9 cellular contexts compared by ENCODE assay signal in genomic region chr9:101487443-101487855, GRCh38. TPM values are rescaled to one million over a fixed set of nuclear protein-coding genes. Genes with fewer than 3 reads are reported as not detected.
A peak's percentile ranks its signal among the peaks of the same experiment; 100 is the strongest.
DNase-seq lines count a peak whose midpoint lies in the region; ATAC-seq and TF ChIP-seq lines count a peak whose summit lies in the region.
"Had no signal": no experiment of that assay in that cellular context is flagged by ENCODE, and none has a peak within 500 bp of the region (broad histone marks: within the 10 kb centered on the region; RNA-seq: fewer than 3 reads in every experiment).

No MANE protein-coding gene starts in this region.

- DNase-seq in MM.1S = no peak
- DNase-seq in body of pancreas = no peak
- no peak for DNase-seq in left colon
- no peak for DNase-seq in stomach
- no peak for DNase-seq in medulla oblongata (ENCODE audit: extremely low spot score)
- DNase-seq in NCI-H1694 (lab: John Stamatoyannopoulos, UW) = no peak

- TF ChIP-seq CTCF in MM.1S (IDR thresholded peaks at IDR 0.05; ENCODE audit: low read length) (no peak), body of pancreas (IDR thresholded peaks at IDR 0.05) (no peak), stomach (IDR thresholded peaks at IDR 0.05) (no peak)

- H3K4me3 ChIP-seq in MM.1S (ENCODE audit: low read length) = no peak overlapping the region
- peak overlapping the region in 1 of 2 donors; percentile 64 for H3K4me3 ChIP-seq in body of pancreas
- H3K4me3 ChIP-seq in stomach = peak overlapping the region; percentile 65 to 83 (median 70)

- H3K79me2 ChIP-seq in MM.1S (ENCODE audit: low read length) = no peaks in the 10 kb centered on the region

- H3K9ac ChIP-seq in MM.1S (ENCODE audit: low read length) = no peak overlapping the region

- H3K9me3 ChIP-seq in MM.1S (replicated peaks; ENCODE audit: insufficient read depth, low read length) = no peaks in the 10 kb centered on the region
- no peaks in the 10 kb centered on the region for H3K9me3 ChIP-seq in body of pancreas
- H3K9me3 ChIP-seq in stomach = no peaks in the 10 kb centered on the region

- H2AFZ ChIP-seq in MM.1S (ENCODE audit: low read length) = 0 out of 2 replicates have a peak overlapping the region, but pooled peaks have one; percentile 38

- intact Hi-C loops in body of pancreas (cut with DNase I) (no loop called here), left colon (cut with DNase I, micrococcal nuclease) (no loop called here), stomach (cut with DNase I; ENCODE audit: low total_unique reads) (no loop called here)

- H3K4me1 ChIP-seq in MM.1S (ENCODE audit: low read length) (no peaks in the 10 kb centered on the region), body of pancreas (peaks cover 13% of the 10 kb centered on the region), stomach (peaks cover 0 to 34% (median 9%) of the 10 kb centered on the region in 4 donors)

- no peak for TF ChIP-seq EP300 in stomach (IDR thresholded peaks at IDR 0.05)

- peak; percentile 24 for ATAC-seq in body of pancreas
- ATAC-seq in left colon = peak; percentile 14
- ATAC-seq in GM18868 (IDR thresholded peaks at IDR 0.05; ENCODE audit: unreplicated experiment) = no peak
- ATAC-seq in HG03442 (IDR thresholded peaks at IDR 0.05; ENCODE audit: unreplicated experiment) = no peak

- H3K27me3 ChIP-seq in MM.1S (replicated peaks; ENCODE audit: insufficient read depth, low read length) (no peaks in the 10 kb centered on the region), body of pancreas (no peaks in the 10 kb centered on the region), stomach (peaks cover 0 to 15% (median 12%) of the 10 kb centered on the region in 3 donors)

- H3F3A ChIP-seq in MM.1S (ENCODE audit: insufficient read depth, low read length) = no peaks in the 10 kb centered on the region

- H3K9me2 ChIP-seq in MM.1S (replicated peaks; ENCODE audit: insufficient read depth, low read length) = no peaks in the 10 kb centered on the region

- no peak overlapping the region for H3K27ac ChIP-seq in MM.1S (ENCODE audit: low read length)
- H3K27ac ChIP-seq in body of pancreas = peak overlapping the region; percentile 88 to 95 (median 91)
- H3K27ac ChIP-seq in stomach = peak overlapping the region; percentile 87 to 93 (median 92)

- no peaks in the 10 kb centered on the region for H4K20me1 ChIP-seq in MM.1S (ENCODE audit: insufficient read depth, low read length)

- WGBS in body of pancreas, 2 donors = 19 to 29% methylated on average over 9 of the region's 9 CpGs
- 27 to 36% (median 35%) methylated on average over 9 of the region's 9 CpGs for WGBS in stomach, 5 donors

- 0 out of 2 replicates have a peak overlapping the region, but pooled peaks have one; percentile 12 for H3K4me2 ChIP-seq in MM.1S (ENCODE audit: low read depth, low read length)

- TF ChIP-seq POLR2A in body of pancreas (IDR thresholded peaks at IDR 0.05) (no peak), stomach (IDR thresholded peaks at IDR 0.05) (no peak)

- no peaks in the 10 kb centered on the region for H3K36me3 ChIP-seq in MM.1S (replicated peaks; ENCODE audit: insufficient read depth, low read length)
- no peaks in the 10 kb centered on the region for H3K36me3 ChIP-seq in body of pancreas (replicated peaks in 1 of 2; ENCODE audit: insufficient read depth in 1 of 2, low read depth in 2 of 2)
- H3K36me3 ChIP-seq in stomach = no peaks in the 10 kb centered on the region

RNA-seq across cellular contexts. Expression of gene RNF20, which starts 46.2 kb away (rescaled TPM):
- 10 to 100 TPM; 17.5 to 21.3 TPM for total RNA-seq in body of pancreas
- 10 to 100 TPM; 31.9 to 35.0 TPM for total RNA-seq in left colon
- 10 to 100 TPM in 3 of 5 donors, 1 to 10 TPM in 2; 8.2 to 30.4 (median 14.8) TPM for total RNA-seq in stomach
- polyA plus RNA-seq in stomach = 10 to 100 TPM in 2 of 3 donors, 1 to 10 TPM in 1; 9.4 to 12.8 (median 12.0) TPM

RNA-seq across cellular contexts. Expression of gene ALDOB, which starts 51.9 kb away (rescaled TPM):
- 10 to 100 TPM; 23.4 to 86.6 TPM for total RNA-seq in body of pancreas
- total RNA-seq in left colon = 10 to 100 TPM in 1 of 2 donors, 1 to 10 TPM in 1; 2.7 to 39.3 TPM
- 100 to 1,000 TPM in 1 of 5 donors, 1 to 10 TPM in 2, under 1 TPM in 1, not detected in 1; 0.45 to 101 (median 2.4) TPM for total RNA-seq in stomach
- polyA plus RNA-seq in stomach = 10 to 100 TPM in 1 of 3 donors, 1 to 10 TPM in 2; 1.1 to 13.0 (median 2.5) TPM
- total RNA-seq: renal cortical epithelial cell had no signal

Comparison
In these comparisons a context has a peak if more than half of its experiments do, and no peak if none do; other contexts are left out.
1. ATAC-seq: peak in body of pancreas (single experiment) and left colon (single experiment); none in GM18868 (single experiment) and HG03442 (single experiment).